ENCODE assay signal across 8 cellular contexts in the genomic region with DNA sequence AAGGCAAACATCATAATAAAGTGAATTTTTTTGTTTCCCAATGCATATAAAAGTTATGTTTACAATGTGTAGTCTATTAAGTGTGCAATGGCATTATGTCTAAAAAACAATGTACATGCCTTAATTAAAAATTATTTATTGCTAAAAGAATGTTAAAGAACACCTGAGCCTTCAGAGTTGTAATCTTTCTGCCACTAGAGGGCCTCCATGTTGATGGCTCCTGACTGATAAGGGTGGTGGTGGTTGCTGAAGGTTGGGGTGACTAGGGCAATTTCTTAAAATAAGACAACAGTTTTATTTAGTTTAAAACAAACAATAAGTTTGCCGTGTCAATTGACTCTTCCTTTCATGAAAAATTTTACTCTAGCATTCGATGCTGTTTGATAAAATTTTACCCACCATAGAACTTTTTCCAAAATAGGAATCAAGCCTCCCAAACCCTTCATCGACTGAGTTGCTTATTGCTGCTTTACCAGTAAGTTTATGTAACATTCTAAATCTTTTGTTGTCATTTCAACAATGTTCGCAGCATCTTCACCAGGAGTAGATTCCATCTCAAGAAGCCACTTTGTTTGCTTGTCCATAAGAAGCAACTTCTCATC. TPM values are rescaled to one million over a fixed set of nuclear protein-coding genes. Genes with fewer than 3 reads are reported as not detected.
DNase-seq lines count a peak whose midpoint lies in the region; ATAC-seq, FAIRE-seq and TF ChIP-seq lines count a peak whose summit lies in the region.

No MANE protein-coding gene starts in this region.

- peaks cover 28% of the 10 kb centered on the region for H3K79me2 ChIP-seq in keratinocyte (ENCODE audit: control insufficient read depth, insufficient read depth, low read length)

- H2AFZ ChIP-seq in keratinocyte (ENCODE audit: control insufficient read depth, low read length), result no peak overlapping the region

- CTCF ChIA-PET in CD8-positive, alpha-beta T cell (lab: Charles Lee), result interaction anchor here (0.7 to 1.1 kb wide), 5 partner anchors 40 to 524 kb away, joined by 3 to 7 read pairs (median 3); no protein-coding TSS in a partner anchor

- ATAC-seq in CD8-positive, alpha-beta T cell, result peak; percentile 74
- no peak for ATAC-seq in GM19035 (IDR thresholded peaks at IDR 0.05; ENCODE audit: unreplicated experiment)

- H3K4me1 Mint-ChIP-seq in CD8-positive, alpha-beta T cell (ENCODE audit: low read depth), result peaks cover 68% of the 10 kb centered on the region

- H3K4me3 ChIP-seq in CD8-positive, alpha-beta T cell (ENCODE audit: low read depth, low read length), result no peak overlapping the region
- no peak overlapping the region for H3K4me3 ChIP-seq in keratinocyte (ENCODE audit: control insufficient read depth in 2 of 3, extremely low read depth in 1 of 3, insufficient read depth in 2 of 3, low read depth in 1 of 3, low read length in 3 of 3)

- no peaks in the 10 kb centered on the region for H4K20me1 ChIP-seq in keratinocyte (ENCODE audit: control insufficient read depth, extremely low read depth, insufficient read depth, low read length)

- peaks cover 4% of the 10 kb centered on the region for H3K4me1 ChIP-seq in CD8-positive, alpha-beta T cell (ENCODE audit: insufficient read depth, low read length)
- no peaks in the 10 kb centered on the region for H3K4me1 ChIP-seq in keratinocyte (ENCODE audit: control insufficient read depth, extremely low read depth, insufficient read depth, low read length)

- no peaks in the 10 kb centered on the region for H3K9me3 ChIP-seq in CD8-positive, alpha-beta T cell (ENCODE audit: low read length)
- H3K9me3 ChIP-seq in keratinocyte (ENCODE audit: control insufficient read depth, low read depth, low read length), result no peaks in the 10 kb centered on the region

- H3K4me3 Mint-ChIP-seq in CD8-positive, alpha-beta T cell, result no peak overlapping the region

- H3K9me3 Mint-ChIP-seq in CD8-positive, alpha-beta T cell, result no peaks in the 10 kb centered on the region

- no peaks in the 10 kb centered on the region for H3K27me3 Mint-ChIP-seq in CD8-positive, alpha-beta T cell (ENCODE audit: low read depth)

- no peak overlapping the region for H3K9ac ChIP-seq in keratinocyte (ENCODE audit: control insufficient read depth, extremely low read depth, insufficient read depth, low read length)

- H3K4me2 ChIP-seq in keratinocyte (ENCODE audit: control insufficient read depth, extremely low read depth, insufficient read depth, low read depth, low read length), result no peak overlapping the region

- peak; percentile 79 for TF ChIP-seq CTCF in CD8-positive, alpha-beta T cell (IDR thresholded peaks at IDR 0.05)
- peak; percentile 58 to 70 (median 63) for TF ChIP-seq CTCF in keratinocyte (optimal IDR thresholded peaks at IDR 0.05 in 1 of 3, IDR thresholded peaks at IDR 0.05 in 1 of 3, conservative IDR thresholded peaks at IDR 0.05 in 1 of 3; ENCODE audit: extremely low read depth in 1 of 3, insufficient read depth in 2 of 3, low read length in 3 of 3)

- peak in 4 of 7 experiments; percentile 5 to 39 (median 32) for DNase-seq in CD8-positive, alpha-beta T cell
- no peak for DNase-seq in H54 (ENCODE audit: insufficient read length, low spot score)
- peak; percentile 18 for DNase-seq in activated CD4-positive, alpha-beta T cell treated with anti-CD3 and anti-CD28 coated beads, Interleukin-2, amount 50 U/mL, for 4 hours
- no peak for DNase-seq in keratinocyte (ENCODE audit: low read depth, low spot score)
- DNase-seq in substantia nigra (lab: John Stamatoyannopoulos, UW), result no peak
- no peak for DNase-seq in anterior cingulate cortex (lab: John Stamatoyannopoulos, UW)
- no peak for DNase-seq in NCI-H2107 treated with DMSO at 0.1 percent for 48 hours (lab: John Stamatoyannopoulos, UW; ENCODE audit: unreplicated experiment)

- FAIRE-seq in H54 (lab: Jason Lieb, UNC) (peak; percentile 64), keratinocyte (lab: Jason Lieb, UNC) (no peak)

- no peak overlapping the region for H3K27ac Mint-ChIP-seq in CD8-positive, alpha-beta T cell

- no peaks in the 10 kb centered on the region for H3K9me1 ChIP-seq in keratinocyte (ENCODE audit: control insufficient read depth, extremely low read depth, insufficient read depth, low read length)

- H3K27me3 ChIP-seq in CD8-positive, alpha-beta T cell (ENCODE audit: insufficient read depth, low read length), result no peaks in the 10 kb centered on the region
- no peaks in the 10 kb centered on the region for H3K27me3 ChIP-seq in keratinocyte (ENCODE audit: control insufficient read depth, extremely low read depth, insufficient read depth, low read length)

- TF ChIP-seq POLR2A in H54 (IDR thresholded peaks at IDR 0.05; ENCODE audit: low read depth, low read length), result no peak

- H3K36me3 ChIP-seq in CD8-positive, alpha-beta T cell (ENCODE audit: insufficient read depth, low read length), result no peaks in the 10 kb centered on the region
- no peaks in the 10 kb centered on the region for H3K36me3 ChIP-seq in keratinocyte (ENCODE audit: control insufficient read depth in 2 of 2, extremely low read depth in 1 of 2, insufficient read depth in 2 of 2, low read length in 2 of 2)

- H3K36me3 Mint-ChIP-seq in CD8-positive, alpha-beta T cell, result peaks cover 9% of the 10 kb centered on the region

- H3K27ac ChIP-seq in CD8-positive, alpha-beta T cell (ENCODE audit: low read depth, low read length), result no peak overlapping the region
- H3K27ac ChIP-seq in keratinocyte (ENCODE audit: control insufficient read depth, insufficient read depth, low read length) (no peak overlapping the region), substantia nigra (ENCODE audit: low read depth, low read length, poor library complexity, severe bottlenecking) (no peak overlapping the region)

- POLR2A ChIA-PET in CD8-positive, alpha-beta T cell (lab: Charles Lee), result no interaction called here

- intact Hi-C loops in CD8-positive, alpha-beta T cell (cut with DNase I, micrococcal nuclease), result loop anchor here (1.0 to 2.0 kb wide), 4 partner anchors 31 to 124 kb away; a partner anchor contains a TSS

- dilution Hi-C loops in keratinocyte (cut with MboI; ENCODE audit: extremely low pct_ligation_motif_present, low sequenced_read_pairs), result loop anchor here (25.0 kb wide), 1 partner anchor 107 kb away; no protein-coding TSS in a partner anchor

RNA-seq across cellular contexts. Expression of a gene that starts 32.3 kb away (rescaled TPM):
- 100 to 1,000 TPM; 126 to 137 TPM for total RNA-seq in CD8-positive, alpha-beta T cell
- 8.7 to 11.9 TPM (median 9.9 TPM) in 3 replicates for polyA plus RNA-seq in keratinocyte
- 7.0 TPM for polyA plus RNA-seq in keratinocyte (2011; ENCODE audit: low read depth)
- 6.7 and 11.2 TPM in 2 replicates for polyA plus RNA-seq in keratinocyte (2011; cell fraction: cytosol; rRNA removed)
- 9.0 and 9.2 TPM in 2 replicates for polyA plus RNA-seq in keratinocyte (2011; cell fraction: nucleus; rRNA removed)
- 7.6 and 10.3 TPM in 2 replicates for polyA plus RNA-seq in keratinocyte (2012; ENCODE audit: low replicate concordance)
- polyA minus RNA-seq in keratinocyte, result 7.2 to 33.6 TPM (median 23.4 TPM) in 3 replicates
- 27.2 TPM for polyA minus RNA-seq in keratinocyte (2011; cell fraction: cytosol; rRNA and poly(A)+ RNA removed)
- 19.9 and 29.2 TPM in 2 replicates for polyA minus RNA-seq in keratinocyte (2011; cell fraction: nucleus; rRNA and poly(A)+ RNA removed)

Comparison
In these comparisons a context has a peak if more than half of its experiments do, and no peak if none do; other contexts are left out.
1. DNase-seq: peak in CD8-positive, alpha-beta T cell (4 of 7) and activated CD4-positive, alpha-beta T cell treated with anti-CD3 and anti-CD28 coated beads, Interleukin-2, amount 50 U/mL, for 4 hours (2 of 2); none in H54 (single experiment), keratinocyte (single experiment), substantia nigra (0 of 49), anterior cingulate cortex (0 of 58) and NCI-H2107 treated with DMSO at 0.1 percent for 48 hours (single experiment).